ENCODE assay signal across 8 cellular contexts in the genomic region with DNA sequence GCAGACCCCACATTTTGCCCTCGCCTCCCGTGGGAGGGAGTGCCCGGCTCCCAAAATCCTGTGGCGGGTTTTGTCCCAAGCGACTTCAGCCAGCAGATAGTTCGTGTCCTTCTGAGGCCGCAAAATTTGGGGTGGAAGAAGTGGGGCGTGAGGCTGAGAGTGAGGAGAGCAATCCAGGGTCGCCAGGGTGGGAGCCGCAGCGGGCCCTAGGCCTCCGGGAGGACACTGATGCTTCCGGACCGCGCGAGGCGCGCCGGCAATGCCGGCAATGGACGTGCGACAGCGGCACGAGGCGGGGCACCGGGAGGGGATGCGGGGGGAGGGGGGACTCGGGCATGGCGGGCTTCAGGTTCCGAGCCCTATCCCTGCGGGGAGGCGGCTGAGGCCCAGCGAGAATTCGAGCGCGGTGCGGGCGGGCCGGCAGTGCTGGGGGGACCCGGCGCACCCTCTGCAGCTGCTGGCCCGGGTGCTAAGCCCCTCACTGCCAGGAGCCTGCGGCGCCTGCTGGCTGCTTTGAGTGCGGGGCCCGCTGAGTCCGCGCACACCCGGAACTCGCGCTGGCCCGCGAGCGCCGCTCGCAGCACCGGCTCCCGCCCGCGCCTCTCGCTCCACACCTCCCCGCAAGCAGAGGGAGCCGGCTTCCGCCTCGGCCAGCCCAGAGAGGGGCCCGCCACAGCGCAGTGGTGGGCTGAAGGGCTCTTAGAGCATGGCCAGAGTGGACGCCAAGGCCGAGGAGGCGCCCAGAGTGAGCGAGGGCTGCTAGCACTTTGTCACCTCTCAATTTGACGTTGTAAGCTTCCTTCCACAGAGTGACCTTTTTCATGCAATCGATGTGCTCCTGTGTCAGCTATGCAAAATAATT.
DNase-seq lines count a peak whose midpoint lies in the region; ATAC-seq and TF ChIP-seq lines count a peak whose summit lies in the region.

No MANE protein-coding gene starts in this region.

- CTCF ChIA-PET in T-cell (lab: Charles Lee) = interaction anchor here (0.6 to 4.1 kb wide), 14 partner anchors 10 to 546 kb away, joined by 3 to 31 read pairs (median 3); no protein-coding TSS in a partner anchor

- POLR2A ChIA-PET in T-cell (lab: Charles Lee) = interaction anchor here in 1 of 2 donors (0.6 kb wide), 1 partner anchor 222 kb away, joined by 3 read pairs; no protein-coding TSS in a partner anchor

- TF ChIP-seq POLR2A in prostate gland (IDR thresholded peaks at IDR 0.05) = no peak

- H3K27ac ChIP-seq in right atrium auricular region = peak overlapping the region; percentile 70 to 73
- H3K27ac ChIP-seq in prostate gland = peak overlapping the region; percentile 81 to 85

- peaks cover 4% of the 10 kb centered on the region for H3K36me3 Mint-ChIP-seq in T-cell

- peaks cover 0 to 6% of the 10 kb centered on the region in 2 donors for H3K27me3 Mint-ChIP-seq in T-cell

- TF ChIP-seq CTCF in right atrium auricular region (IDR thresholded peaks at IDR 0.05) (peak in 1 of 2 donors; percentile 33), prostate gland (IDR thresholded peaks at IDR 0.05) (peak in 2 of 4 experiments; percentile 84 to 89)

- intact Hi-C loops in prostate gland (cut with DNase I) = no loop called here

- WGBS in prostate gland = 0% methylated on average over 29 of the region's 73 CpGs

- peak overlapping the region; percentile 92 to 96 for H3K27ac Mint-ChIP-seq in T-cell

- peak overlapping the region; percentile 94 to 97 (median 94) for H3K4me3 Mint-ChIP-seq in T-cell

- H3K9me3 ChIP-seq in right atrium auricular region (no peaks in the 10 kb centered on the region), prostate gland (no peaks in the 10 kb centered on the region)

- peaks cover 31 to 48% (median 38%) of the 10 kb centered on the region in 3 donors for H3K4me1 Mint-ChIP-seq in T-cell

- ATAC-seq in GM21737 (IDR thresholded peaks at IDR 0.05; ENCODE audit: unreplicated experiment) = peak; percentile 82
- ATAC-seq in T-cell (replicated peaks in 1 of 4) = peak; percentile 79 to 85 (median 82)

- peak overlapping the region; percentile 61 to 75 for H3K4me3 ChIP-seq in right atrium auricular region
- peak overlapping the region; percentile 66 to 69 for H3K4me3 ChIP-seq in prostate gland

- H3K9me3 Mint-ChIP-seq in T-cell = no peaks in the 10 kb centered on the region

- in situ Hi-C loops in KBM-7 (cut with MboI; ENCODE audit: low pct_unique_long_range_greater_than_20kb, low sequenced_read_pairs) = no loop called here

- H3K36me3 ChIP-seq in right atrium auricular region (no peaks in the 10 kb centered on the region), prostate gland (no peaks in the 10 kb centered on the region)

- DNase-seq in ELR (ENCODE audit: low read depth) (peak; percentile 73), KBM-7 (peak; percentile 45), T-cell (peak; percentile 34 to 78 (median 62)), amniotic stem cell (lab: John Stamatoyannopoulos, UW) (peak; percentile 60), right atrium auricular region (ENCODE audit: low spot score) (peak; percentile 83), prostate gland (ENCODE audit: low spot score) (peak; percentile 77), ureter (ENCODE audit: low spot score) (peak; percentile 85)

- H3K4me1 ChIP-seq in right atrium auricular region (no peaks in the 10 kb centered on the region), prostate gland (replicated peaks) (no peaks in the 10 kb centered on the region)

- H3K27me3 ChIP-seq in right atrium auricular region (no peaks in the 10 kb centered on the region), prostate gland (replicated peaks; ENCODE audit: insufficient read depth) (no peaks in the 10 kb centered on the region)

Comparison
In these comparisons a context has a peak if more than half of its experiments do, and no peak if none do; other contexts are left out.
1. Peak in every context shown above with its lines: DNase-seq, ATAC-seq, H3K4me3 ChIP-seq and H3K27ac ChIP-seq.